Comparison of ENCODE assay signal across 8 cellular contexts in the genomic region with DNA sequence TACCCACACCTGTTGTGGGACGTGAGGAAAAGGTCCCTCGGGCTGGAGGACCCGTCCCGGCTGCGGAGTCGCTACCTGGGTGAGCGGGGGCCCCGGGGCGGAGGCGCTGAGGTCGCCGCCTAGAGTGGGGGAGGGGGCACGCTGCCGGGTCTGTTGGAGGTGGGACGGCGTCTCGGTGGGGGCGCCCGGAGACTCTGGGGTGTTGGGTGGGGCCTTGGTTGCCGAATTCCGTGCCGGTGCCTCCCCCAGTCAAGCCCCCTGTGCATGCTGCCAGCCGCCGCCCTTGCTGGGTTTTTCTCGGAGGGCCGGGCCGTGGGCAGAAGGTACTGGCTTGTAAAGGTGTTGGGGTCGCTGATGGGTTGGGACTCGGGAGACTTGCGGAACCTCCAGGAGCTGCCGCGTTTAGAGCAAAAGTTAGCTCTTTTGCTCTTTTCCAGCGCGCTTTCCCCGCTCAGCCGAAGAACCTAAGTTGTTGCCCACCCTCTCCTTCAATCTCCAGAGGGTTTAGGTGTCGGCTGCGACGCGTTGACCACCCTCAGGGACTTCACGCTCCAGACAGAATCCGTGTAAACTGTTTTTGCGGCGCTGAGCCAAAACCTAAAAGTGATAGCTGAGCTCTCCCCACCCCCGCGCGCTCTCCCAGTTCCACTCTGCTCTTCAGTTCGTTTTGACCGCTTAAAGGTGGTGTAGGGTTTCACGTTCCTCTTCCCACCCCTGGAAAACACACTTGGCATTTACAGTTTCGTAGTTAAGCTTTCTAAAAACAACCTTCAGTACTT. TPM values are rescaled to one million over a fixed set of nuclear protein-coding genes. Genes with fewer than 3 reads are reported as not detected.
DNase-seq lines count a peak whose midpoint lies in the region; ATAC-seq and TF ChIP-seq lines count a peak whose summit lies in the region.

A gene (minus strand): TSS at position 143 of the 779 bp plus-strand sequence. CDS start 1,231 bp downstream, outside the sequence.

- H3K4me3 ChIP-seq in liver (ENCODE audit: low read depth in 1 of 3, low read length in 3 of 3), result peak within 1 kb of the TSS; percentile 85 to 98 (median 87)

- no peaks in the 10 kb centered on the region for H3K27me3 ChIP-seq in liver (ENCODE audit: control insufficient read depth in 4 of 4, insufficient read depth in 4 of 4, low read length in 3 of 4)

- peak within 1 kb of the TSS; percentile 84 to 99 for H3K9ac ChIP-seq in liver (ENCODE audit: low read depth in 1 of 2, low read length in 2 of 2)

- peak; percentile 9 for ATAC-seq in HG03135 (IDR thresholded peaks at IDR 0.05; ENCODE audit: unreplicated experiment)

- H3K9me3 ChIP-seq in liver (ENCODE audit: control insufficient read depth in 4 of 4, low read length in 3 of 4), result no peaks in the 10 kb centered on the region

- DNase-seq in activated T-cell treated with anti-CD3 and anti-CD28 coated beads for 1 hour (ENCODE audit: low read depth), result peak; percentile 59
- DNase-seq in activated T-cell treated with anti-CD3 and anti-CD28 coated beads, Interleukin-2, amount 50 U/mL, for 1 hour, result no peak
- DNase-seq in NCI-H510A treated with DMSO at 0.1 percent for 48 hours (lab: John Stamatoyannopoulos, UW), result peak; percentile 64
- peak; percentile 70 for DNase-seq in activated CD4-positive, alpha-beta T cell treated with anti-CD3 and anti-CD28 coated beads for 48 hours
- peak; percentile 59 for DNase-seq in dermis blood vessel endothelial cell
- peak; percentile 68 for DNase-seq in stimulated activated CD4-positive, alpha-beta T cell treated with anti-CD3 and anti-CD28 coated beads, Interleukin-4, amount 100 ng/mL, for 1 hour

- no peak for TF ChIP-seq CTCF in liver (IDR thresholded peaks at IDR 0.05; ENCODE audit: low read depth, low read length, missing input control)

- TF ChIP-seq RAD21 in liver (IDR thresholded peaks at IDR 0.05), result peak; percentile 53 to 58

- H3K4me1 ChIP-seq in liver (ENCODE audit: control insufficient read depth in 4 of 4, insufficient read depth in 4 of 4, low read length in 3 of 4), result peaks cover 2 to 17% (median 10%) of the 10 kb centered on the region in 4 donors

- no peaks in the 10 kb centered on the region for H3K36me3 ChIP-seq in liver (ENCODE audit: control insufficient read depth in 4 of 4, insufficient read depth in 3 of 4, low read depth in 1 of 4, low read length in 3 of 4)

- under 1% methylated on average over 51 of the region's 51 CpGs for WGBS in liver

- H3K27ac ChIP-seq in liver (ENCODE audit: low read depth in 1 of 2, low read length in 2 of 2), result peak within 1 kb of the TSS; percentile 95 to 99

TF ChIP-seq in liver, 16 proteins besides CTCF, POLR2A, EP300 and RAD21:
- peak in 1 of 2 donors; percentile 24 for TF ChIP-seq HNF4A (conservative IDR thresholded peaks at IDR 0.05)
- TF ChIP-seq EGR1 (IDR thresholded peaks at IDR 0.05; ENCODE audit: low read depth in 2 of 2), result peak; percentile 45 to 62
- TF ChIP-seq, protein P1, sequence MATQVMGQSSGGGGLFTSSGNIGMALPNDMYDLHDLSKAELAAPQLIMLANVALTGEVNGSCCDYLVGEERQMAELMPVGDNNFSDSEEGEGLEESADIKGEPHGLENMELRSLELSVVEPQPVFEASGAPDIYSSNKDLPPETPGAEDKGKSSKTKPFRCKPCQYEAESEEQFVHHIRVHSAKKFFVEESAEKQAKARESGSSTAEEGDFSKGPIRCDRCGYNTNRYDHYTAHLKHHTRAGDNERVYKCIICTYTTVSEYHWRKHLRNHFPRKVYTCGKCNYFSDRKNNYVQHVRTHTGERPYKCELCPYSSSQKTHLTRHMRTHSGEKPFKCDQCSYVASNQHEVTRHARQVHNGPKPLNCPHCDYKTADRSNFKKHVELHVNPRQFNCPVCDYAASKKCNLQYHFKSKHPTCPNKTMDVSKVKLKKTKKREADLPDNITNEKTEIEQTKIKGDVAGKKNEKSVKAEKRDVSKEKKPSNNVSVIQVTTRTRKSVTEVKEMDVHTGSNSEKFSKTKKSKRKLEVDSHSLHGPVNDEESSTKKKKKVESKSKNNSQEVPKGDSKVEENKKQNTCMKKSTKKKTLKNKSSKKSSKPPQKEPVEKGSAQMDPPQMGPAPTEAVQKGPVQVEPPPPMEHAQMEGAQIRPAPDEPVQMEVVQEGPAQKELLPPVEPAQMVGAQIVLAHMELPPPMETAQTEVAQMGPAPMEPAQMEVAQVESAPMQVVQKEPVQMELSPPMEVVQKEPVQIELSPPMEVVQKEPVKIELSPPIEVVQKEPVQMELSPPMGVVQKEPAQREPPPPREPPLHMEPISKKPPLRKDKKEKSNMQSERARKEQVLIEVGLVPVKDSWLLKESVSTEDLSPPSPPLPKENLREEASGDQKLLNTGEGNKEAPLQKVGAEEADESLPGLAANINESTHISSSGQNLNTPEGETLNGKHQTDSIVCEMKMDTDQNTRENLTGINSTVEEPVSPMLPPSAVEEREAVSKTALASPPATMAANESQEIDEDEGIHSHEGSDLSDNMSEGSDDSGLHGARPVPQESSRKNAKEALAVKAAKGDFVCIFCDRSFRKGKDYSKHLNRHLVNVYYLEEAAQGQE (IDR thresholded peaks at IDR 0.05), result peak; percentile 33
- TF ChIP-seq YY1 (IDR thresholded peaks at IDR 0.05), result peak; percentile 73
- peak; percentile 94 for TF ChIP-seq TAF1 (conservative IDR thresholded peaks at IDR 0.05)
- TF ChIP-seq, protein P2, sequence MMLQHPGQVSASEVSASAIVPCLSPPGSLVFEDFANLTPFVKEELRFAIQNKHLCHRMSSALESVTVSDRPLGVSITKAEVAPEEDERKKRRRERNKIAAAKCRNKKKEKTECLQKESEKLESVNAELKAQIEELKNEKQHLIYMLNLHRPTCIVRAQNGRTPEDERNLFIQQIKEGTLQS (IDR thresholded peaks at IDR 0.05), result no peak
- no peak for TF ChIP-seq FOXA1 (IDR thresholded peaks at IDR 0.05)
- peak; percentile 18 for TF ChIP-seq SP1 (IDR thresholded peaks at IDR 0.05)
- peak; percentile 31 to 35 for TF ChIP-seq RXRA (IDR thresholded peaks at IDR 0.05)

RNA-seq across cellular contexts. Expression of the gene that starts here (rescaled TPM):
- total RNA-seq in dermis blood vessel endothelial cell (16.2 and 21.6 TPM in 2 replicates), liver (100 to 1,000 TPM in 1 of 2 donors, 10 to 100 TPM in 1; 78.8 to 118 TPM)
- 100 to 1,000 TPM; 137 to 369 TPM for polyA plus RNA-seq in liver
